Comparison of ENCODE assay signal across 7 cellular contexts in genomic region chr11:109857637-109858036, GRCh38.
"Had no signal": no experiment of that assay in that cellular context is flagged by ENCODE, and none has a peak within 500 bp of the region (broad histone marks: within the 10 kb centered on the region; RNA-seq: fewer than 3 reads in every experiment).

No MANE protein-coding gene starts in this region.

- ATAC-seq: GM23338 had no signal

- H3K4me3 Mint-ChIP-seq: GM23338, H9, HFFc6 had no signal

- H3K4me3 ChIP-seq: GM23338 had no signal

- DNase-seq: H9, HCEC 1CT, HFFc6, KBM-7 had no signal

- H3K4me2 ChIP-seq: GM23338 had no signal

- H2AFZ ChIP-seq: GM23338 had no signal

- H3K4me1 Mint-ChIP-seq: GM23338, H9 had no signal

- FAIRE-seq: H1, H54 had no signal

- H3K9me3 Mint-ChIP-seq: GM23338, H9, HFFc6 had no signal

- H3K27ac Mint-ChIP-seq: GM23338, H9, HFFc6 had no signal
